23 cellular contexts compared by ENCODE assay signal in the genomic region with DNA sequence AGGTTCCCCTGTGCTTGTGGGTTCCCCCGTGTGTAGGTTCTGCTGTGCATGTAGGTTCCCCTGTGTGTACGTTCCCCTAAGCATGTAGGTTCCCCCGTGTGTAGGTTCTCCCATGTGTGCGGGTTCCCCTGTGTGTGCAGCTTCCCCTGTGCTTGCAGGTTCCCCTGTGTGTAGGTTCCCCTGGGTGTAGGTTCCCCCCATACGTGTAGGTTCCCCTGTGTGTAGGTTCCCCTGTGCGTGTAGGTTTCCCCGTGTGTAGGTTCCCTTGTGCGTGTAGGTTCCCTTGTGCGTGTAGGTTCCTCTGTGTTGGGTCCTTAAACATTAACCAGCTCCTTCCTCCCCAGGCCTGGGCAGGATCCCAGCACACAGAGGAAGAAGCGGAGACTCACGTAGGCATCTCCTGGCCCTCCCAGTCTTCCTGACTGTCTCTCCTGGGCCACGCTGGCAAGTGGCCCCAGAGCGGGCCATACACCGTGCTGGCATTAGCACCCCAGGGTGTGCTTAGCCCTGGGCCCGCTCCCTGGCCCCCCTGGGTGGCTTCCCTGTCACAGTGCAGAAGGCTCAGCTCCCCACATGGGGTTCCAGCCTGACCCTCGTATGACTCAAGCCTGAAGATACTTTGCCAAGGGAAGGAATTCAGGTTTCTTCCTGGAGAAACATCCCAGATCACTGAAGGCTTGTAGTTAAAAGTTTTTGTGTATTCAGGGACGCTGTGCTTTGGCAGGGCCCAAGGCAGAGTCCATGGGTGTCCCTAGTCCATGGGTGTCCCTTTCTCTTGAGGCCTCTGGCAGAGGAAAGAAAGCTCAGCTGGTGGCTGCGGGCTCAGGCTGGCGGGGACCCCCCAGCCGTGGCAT. TPM values are rescaled to one million over a fixed set of nuclear protein-coding genes. Genes with fewer than 3 reads are reported as not detected.
A peak's percentile ranks its signal among the peaks of the same experiment; 100 is the strongest.
DNase-seq lines count a peak whose midpoint lies in the region; ATAC-seq and TF ChIP-seq lines count a peak whose summit lies in the region.
"Had no signal": no experiment of that assay in that cellular context is flagged by ENCODE, and none has a peak within 500 bp of the region (broad histone marks: within the 10 kb centered on the region; RNA-seq: fewer than 3 reads in every experiment).

No MANE protein-coding gene starts in this region.

- no peak overlapping the region for H3K9ac ChIP-seq in subcutaneous abdominal adipose tissue (ENCODE audit: low read length in 5 of 5)
- H3K9ac ChIP-seq: neural progenitor cell had no signal

- intact Hi-C loops in heart left ventricle (cut with DNase I): loop anchor here in 3 of 10 donors (5.0 kb wide), 2 partner anchors 35 to 40 kb away; no protein-coding TSS in a partner anchor
- intact Hi-C loops in left cardiac atrium (cut with DNase I): loop anchor here in 1 of 2 donors (1.0 kb wide), 1 partner anchor 38 kb away; no protein-coding TSS in a partner anchor
- intact Hi-C loops in left lung (cut with DNase I): no loop called here

- no peaks in the 10 kb centered on the region for H3K27me3 Mint-ChIP-seq in brain

- TF ChIP-seq CTCF in heart left ventricle (IDR thresholded peaks at IDR 0.05): no peak
- TF ChIP-seq CTCF in brain (conservative IDR thresholded peaks at IDR 0.05): no peak
- TF ChIP-seq CTCF in left lung (IDR thresholded peaks at IDR 0.05): no peak

- H3K9me3 Mint-ChIP-seq in brain: peaks cover 0 to 7% (median 0%) of the 10 kb centered on the region in 5 experiments
- H3K9me3 Mint-ChIP-seq: stimulated activated effector memory CD8-positive, alpha-beta T cell treated with anti-CD3 and anti-CD28 coated beads, Interleukin-12 subunit alpha, Interleukin-12 subunit beta, amount 100 ng/mL, for 72 hours; T-helper 2 cell treated with Interferon-gamma antibody and Interleukin-4, amounts not matched to agents 5 μg/mL and 100 μg/mL, for 36 hours had no signal

- peak overlapping the region in 11 of 12 donors; percentile 34 to 86 (median 84) for H3K27ac ChIP-seq in heart left ventricle
- H3K27ac ChIP-seq in left lung: peak overlapping the region in 1 of 2 donors; percentile 59
- H3K27ac ChIP-seq in subcutaneous abdominal adipose tissue (ENCODE audit: low read depth, low read length): peak overlapping the region; percentile 76
- H3K27ac ChIP-seq: ascending aorta, neural progenitor cell had no signal

- H3K4me1 ChIP-seq in heart left ventricle (peaks cover 28 to 76% (median 68%) of the 10 kb centered on the region in 12 donors), left lung (peaks cover 13 to 67% of the 10 kb centered on the region in 2 donors), subcutaneous abdominal adipose tissue (ENCODE audit: control insufficient read depth in 5 of 5, insufficient read depth in 5 of 5, low read length in 5 of 5) (peaks cover 16 to 78% (median 71%) of the 10 kb centered on the region in 5 donors)

- H3K27me3 ChIP-seq in heart left ventricle (no peaks in the 10 kb centered on the region), left lung (no peaks in the 10 kb centered on the region), subcutaneous abdominal adipose tissue (ENCODE audit: control insufficient read depth in 5 of 5, insufficient read depth in 4 of 5, low read length in 5 of 5) (no peaks in the 10 kb centered on the region)
- H3K27me3 ChIP-seq: ascending aorta, neural progenitor cell had no signal

- H3K27ac Mint-ChIP-seq in brain: peak overlapping the region in 4 of 5 experiments; percentile 49 to 94 (median 84)
- H3K27ac Mint-ChIP-seq: neural progenitor cell; stimulated activated effector memory CD8-positive, alpha-beta T cell treated with anti-CD3 and anti-CD28 coated beads, Interleukin-12 subunit alpha, Interleukin-12 subunit beta, amount 100 ng/mL, for 72 hours had no signal

- no peak for TF ChIP-seq POLR2A in heart left ventricle (IDR thresholded peaks at IDR 0.05)

- no peaks in the 10 kb centered on the region for H3K9me3 ChIP-seq in heart left ventricle
- no peaks in the 10 kb centered on the region for H3K9me3 ChIP-seq in left lung
- H3K9me3 ChIP-seq in subcutaneous abdominal adipose tissue (ENCODE audit: control insufficient read depth in 5 of 5, low read length in 5 of 5): no peaks in the 10 kb centered on the region
- H3K9me3 ChIP-seq: ascending aorta, Caco-2 had no signal

- 68 to 72% (median 70%) methylated on average over 19 to 20 of the region's 20 CpGs for WGBS in heart left ventricle, 4 donors

- H3K36me3 Mint-ChIP-seq in brain: no peaks in the 10 kb centered on the region

- DNase-seq in heart left ventricle (peak in 1 of 5 donors; percentile 59), left cardiac atrium (no peak), left lung (peak in 1 of 2 donors; percentile 78), islet precursor cell (no peak), NCI-H2171 treated with DMSO at 0.1 percent for 48 hours (lab: John Stamatoyannopoulos, UW) (no peak)
- DNase-seq: activated CD4-positive, alpha-beta T cell treated with anti-CD3 and anti-CD28 coated beads for 1 hour; activated CD8-positive, alpha-beta memory T cell treated with anti-CD3 and anti-CD28 coated beads, Interleukin-2, amount 50 U/mL, for 4 hours; Caco-2; effector memory CD4-positive, alpha-beta T cell; HCEC 1CT; KBM-7; mesendoderm; NCI-H1105; NCI-H226; trophoblast cell had no signal

- H3K4me3 Mint-ChIP-seq in brain: no peak overlapping the region
- H3K4me3 Mint-ChIP-seq: neural progenitor cell; stimulated activated effector memory CD8-positive, alpha-beta T cell treated with anti-CD3 and anti-CD28 coated beads, Interleukin-12 subunit alpha, Interleukin-12 subunit beta, amount 100 ng/mL, for 72 hours; T-helper 2 cell treated with Interferon-gamma antibody and Interleukin-4, amounts not matched to agents 5 μg/mL and 100 μg/mL, for 36 hours had no signal

- H3K36me3 ChIP-seq in heart left ventricle: no peaks in the 10 kb centered on the region
- no peaks in the 10 kb centered on the region for H3K36me3 ChIP-seq in left lung
- H3K36me3 ChIP-seq in subcutaneous abdominal adipose tissue (ENCODE audit: control insufficient read depth in 5 of 5, insufficient read depth in 5 of 5, low read length in 5 of 5): no peaks in the 10 kb centered on the region
- H3K36me3 ChIP-seq: ascending aorta, neural progenitor cell had no signal

- ATAC-seq in heart left ventricle: no peak
- ATAC-seq in left cardiac atrium: no peak
- ATAC-seq in left lung: peak; percentile 8
- no peak for ATAC-seq in GM21576 (IDR thresholded peaks at IDR 0.05; ENCODE audit: unreplicated experiment)
- ATAC-seq: stimulated activated effector memory CD8-positive, alpha-beta T cell treated with anti-CD3 and anti-CD28 coated beads, Interleukin-12 subunit alpha, Interleukin-12 subunit beta, amount 100 ng/mL, for 72 hours had no signal

- peaks cover 60% of the 10 kb centered on the region for H3K4me1 Mint-ChIP-seq in brain

- no peak overlapping the region for H3K4me3 ChIP-seq in heart left ventricle
- no peak overlapping the region for H3K4me3 ChIP-seq in left lung
- no peak overlapping the region for H3K4me3 ChIP-seq in subcutaneous abdominal adipose tissue (ENCODE audit: low read depth in 1 of 5, low read length in 5 of 5)
- H3K4me3 ChIP-seq: ascending aorta, neural progenitor cell, skin epidermis had no signal

RNA-seq across cellular contexts. Expression of gene GRAMD4, which starts 2.7 kb away (rescaled TPM):
- 100 to 1,000 TPM in 2 of 9 donors, 10 to 100 TPM in 7; 31.2 to 122 (median 72.5) TPM for total RNA-seq in heart left ventricle
- 10 to 100 TPM; 22.4 to 53.2 TPM for polyA plus RNA-seq in heart left ventricle
- total RNA-seq in left cardiac atrium: 10 to 100 TPM; 58.5 to 95.4 TPM
- 12.6 TPM for polyA plus RNA-seq in brain (ENCODE audit: insufficient read depth, low read depth, low replicate concordance)
- 10 to 100 TPM; 61.8 to 78.2 TPM for total RNA-seq in left lung
